Comparison of ENCODE assay signal across 10 cellular contexts in the genomic region with DNA sequence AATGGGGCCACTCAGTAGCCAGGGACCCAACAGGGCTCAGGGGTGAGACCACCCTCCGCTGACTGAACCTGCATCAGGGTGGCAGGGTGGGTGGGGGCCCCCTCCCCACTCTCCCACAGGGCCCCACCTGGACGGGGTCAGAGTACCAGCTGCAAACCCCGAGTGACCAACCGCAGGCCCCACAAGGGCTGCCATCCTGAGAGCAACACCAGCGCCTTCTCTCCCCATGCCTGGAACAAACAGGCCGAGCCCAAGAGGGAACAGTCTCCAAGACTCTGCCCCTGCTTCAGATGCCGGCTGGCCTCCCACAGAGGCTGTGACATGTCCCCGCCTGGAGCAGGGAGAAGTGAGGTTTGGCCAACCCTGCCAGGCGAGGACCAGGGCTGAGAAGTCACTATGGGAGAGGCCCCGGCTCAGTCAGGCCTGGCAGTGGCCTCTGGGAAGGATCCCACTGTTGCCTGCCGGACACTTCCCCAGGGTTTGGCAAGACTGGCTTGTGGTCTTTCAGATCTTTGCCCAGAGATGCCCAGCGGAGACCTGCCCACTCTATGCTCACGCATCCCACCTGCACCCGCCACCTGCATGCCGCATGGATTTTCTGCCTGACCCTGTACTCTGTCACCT. TPM values are rescaled to one million over a fixed set of nuclear protein-coding genes. Genes with fewer than 3 reads are reported as not detected.
DNase-seq lines count a peak whose midpoint lies in the region; ATAC-seq and TF ChIP-seq lines count a peak whose summit lies in the region.
"Had no signal": no experiment of that assay in that cellular context is flagged by ENCODE, and none has a peak within 500 bp of the region (broad histone marks: within the 10 kb centered on the region; RNA-seq: fewer than 3 reads in every experiment).

No MANE protein-coding gene starts in this region.

- H3K9ac ChIP-seq in GM23248 = peak overlapping the region; percentile 6; the same call in 1 of the 2 replicates

- DNase-seq in GM23248 (no peak), T-helper 17 cell (no peak), hepatocyte (ENCODE audit: low spot score) (no peak), D341Med (ENCODE audit: low spot score) (no peak), NCI-H510A (lab: John Stamatoyannopoulos, UW) (no peak), NCI-H187 (lab: John Stamatoyannopoulos, UW) (no peak), dermis blood vessel endothelial cell (no peak)
- DNase-seq: NCI-H1930 had no signal

- in situ Hi-C loops in GM23248 (cut with MboI) = no loop called here

- peaks cover 29% of the 10 kb centered on the region for H3K4me1 Mint-ChIP-seq in T-helper 17 cell

- H3K79me2 ChIP-seq in GM23248 (ENCODE audit: insufficient read depth) (peaks cover 88% of the 10 kb centered on the region), hepatocyte (peaks cover 84% of the 10 kb centered on the region)

- no peaks in the 10 kb centered on the region for H3K36me3 Mint-ChIP-seq in T-helper 17 cell (ENCODE audit: low read depth)

- no peak for TF ChIP-seq CTCF in hepatocyte (IDR thresholded peaks at IDR 0.05; ENCODE audit: poor library complexity)

- peaks cover 5% of the 10 kb centered on the region; the same call in 1 of the 2 replicates for H3K36me3 ChIP-seq in GM23248 (ENCODE audit: low read depth)
- no peaks in the 10 kb centered on the region for H3K36me3 ChIP-seq in hepatocyte (replicated peaks; ENCODE audit: insufficient read depth, low read depth)

- H3K27me3 Mint-ChIP-seq in T-helper 17 cell = no peaks in the 10 kb centered on the region

- H3F3A ChIP-seq in GM23248 (ENCODE audit: insufficient read depth) = peaks cover 37% of the 10 kb centered on the region

- H2AFZ ChIP-seq in GM23248 = no peak overlapping the region
- no peak overlapping the region for H2AFZ ChIP-seq in hepatocyte

- H3K9me2 ChIP-seq in GM23248 (ENCODE audit: insufficient read depth) (no peaks in the 10 kb centered on the region), hepatocyte (replicated peaks; ENCODE audit: insufficient read depth) (no peaks in the 10 kb centered on the region)

- H3K4me2 ChIP-seq in GM23248 (ENCODE audit: unreplicated experiment) = no peak overlapping the region
- H3K4me2 ChIP-seq in hepatocyte = no peak overlapping the region

- H3K27me3 ChIP-seq in GM23248 (replicated peaks; ENCODE audit: insufficient read depth) = no peaks in the 10 kb centered on the region
- no peaks in the 10 kb centered on the region for H3K27me3 ChIP-seq in hepatocyte

- WGBS in GM23248 (ENCODE audit: low coverage in 1 of 2, low lambda C conversion rate in 2 of 2, missing lambda C conversion rate in 2 of 2), 2 experiments = 79 to 80% methylated on average over 15 of the region's 15 CpGs
- WGBS in hepatocyte (ENCODE audit: low lambda C conversion rate, missing lambda C conversion rate) = 97% methylated on average over 13 of the region's 15 CpGs

- H3K4me1 ChIP-seq in GM23248 (ENCODE audit: insufficient read depth) (peaks cover 69% of the 10 kb centered on the region), hepatocyte (ENCODE audit: insufficient read depth) (peaks cover 46% of the 10 kb centered on the region)

- peak overlapping the region; percentile 95 for H3K27ac Mint-ChIP-seq in T-helper 17 cell

- H3K4me3 ChIP-seq in GM23248 = no peak overlapping the region
- no peak overlapping the region for H3K4me3 ChIP-seq in hepatocyte
- peak overlapping the region in 4 of 7 experiments; percentile 2 to 30 (median 26) for H3K4me3 ChIP-seq in skin epidermis
- H3K4me3 ChIP-seq: SK-N-MC had no signal

- H3K27ac ChIP-seq in GM23248 (peak overlapping the region; percentile 97), hepatocyte (peak overlapping the region; percentile 51), skin epidermis (peak overlapping the region in 20 of 21 experiments; percentile 74 to 95 (median 87))
- H3K27ac ChIP-seq: SK-N-MC had no signal

- no peaks in the 10 kb centered on the region for H4K20me1 ChIP-seq in GM23248 (ENCODE audit: insufficient read depth)
- peaks cover 24% of the 10 kb centered on the region for H4K20me1 ChIP-seq in hepatocyte (ENCODE audit: insufficient read depth, poor library complexity, severe bottlenecking)

- peak overlapping the region; percentile 93 for H3K4me3 Mint-ChIP-seq in T-helper 17 cell

- ATAC-seq in T-helper 17 cell = no peak

- H3K9me3 ChIP-seq in GM23248 (ENCODE audit: low read depth) = no peaks in the 10 kb centered on the region
- H3K9me3 ChIP-seq in T-helper 17 cell (ENCODE audit: control insufficient read depth, low read length, poor library complexity, severe bottlenecking) = no peaks in the 10 kb centered on the region
- no peaks in the 10 kb centered on the region for H3K9me3 ChIP-seq in hepatocyte (ENCODE audit: low read depth)

RNA-seq across cellular contexts. Expression of gene MPND, which starts 27.2 kb away (rescaled TPM):
- total RNA-seq in GM23248 (2014; rRNA removed; shearing (Covaris generic)) = 3.0 and 6.2 TPM in 2 replicates
- polyA plus RNA-seq in GM23248 (2016; fragmentation: Nextera tagmentation; extraction: Ambion mirVana) (5.0 and 8.4 TPM in 2 replicates), hepatocyte (17.0 and 21.9 TPM in 2 replicates)
- total RNA-seq in T-helper 17 cell (10 to 100 TPM; 13.0 to 15.1 TPM), hepatocyte (11.2 and 16.6 TPM in 2 replicates), dermis blood vessel endothelial cell (6.5 and 7.7 TPM in 2 replicates)

RNA-seq across cellular contexts. Expression of gene SH3GL1, which starts 29.8 kb away (rescaled TPM):
- total RNA-seq in GM23248 (2014; rRNA removed; shearing (Covaris generic)) = 114 and 141 TPM in 2 replicates
- polyA plus RNA-seq in GM23248 (2016; fragmentation: Nextera tagmentation; extraction: Ambion mirVana) (151 and 159 TPM in 2 replicates), hepatocyte (111 and 114 TPM in 2 replicates)
- total RNA-seq in T-helper 17 cell (10 to 100 TPM; 51.1 to 56.6 TPM), hepatocyte (71.8 and 81.7 TPM in 2 replicates), dermis blood vessel endothelial cell (38.6 and 102 TPM in 2 replicates)

RNA-seq across cellular contexts. Expression of gene STAP2, which starts 31.9 kb away (rescaled TPM):
- 1.8 and 6.4 TPM in 2 replicates for total RNA-seq in GM23248 (2014; rRNA removed; shearing (Covaris generic))
- 1.7 TPM in 2 replicates for polyA plus RNA-seq in GM23248 (2016; fragmentation: Nextera tagmentation; extraction: Ambion mirVana)
- 1 to 10 TPM; 1.9 to 3.3 TPM for total RNA-seq in T-helper 17 cell
- total RNA-seq in hepatocyte = 27.5 and 28.1 TPM in 2 replicates
- 34.4 and 45.2 TPM in 2 replicates for polyA plus RNA-seq in hepatocyte
- 28.1 and 36.6 TPM in 2 replicates for total RNA-seq in dermis blood vessel endothelial cell

RNA-seq across cellular contexts. Expression of gene CHAF1A, which starts 31.9 kb away (rescaled TPM):
- 9.1 and 11.6 TPM in 2 replicates for total RNA-seq in GM23248 (2014; rRNA removed; shearing (Covaris generic))
- polyA plus RNA-seq in GM23248 (2016; fragmentation: Nextera tagmentation; extraction: Ambion mirVana) = 11.9 and 12.6 TPM in 2 replicates
- total RNA-seq in T-helper 17 cell = 10 to 100 TPM; 25.5 to 33.4 TPM
- 5.5 and 6.2 TPM in 2 replicates for total RNA-seq in hepatocyte
- polyA plus RNA-seq in hepatocyte = 6.5 and 11.1 TPM in 2 replicates
- total RNA-seq in dermis blood vessel endothelial cell = 8.7 and 19.5 TPM in 2 replicates

Comparison
In these comparisons a context has a peak if more than half of its experiments do, and no peak if none do; other contexts are left out.
1. H3K4me3 ChIP-seq: peak in skin epidermis (4 of 7); none in GM23248 (single experiment) and hepatocyte (single experiment).
2. Peak in every context shown above with its lines, with median percentiles within 50 percentile points of each other: H3K27ac ChIP-seq.